8 cellular contexts compared by ENCODE assay signal in genomic region chr1:113928129-113928949, GRCh38. TPM values are rescaled to one million over a fixed set of nuclear protein-coding genes. Genes with fewer than 3 reads are reported as not detected.
DNase-seq lines count a peak whose midpoint lies in the region; ATAC-seq lines count a peak whose summit lies in the region.

No MANE protein-coding gene starts in this region.

- H3K27ac ChIP-seq in naive thymus-derived CD4-positive, alpha-beta T cell (ENCODE audit: low read depth, low read length) = peak overlapping the region; percentile 99

- no peaks in the 10 kb centered on the region for H3K9me3 ChIP-seq in endocrine pancreas (ENCODE audit: control insufficient read depth, low read length)
- no peaks in the 10 kb centered on the region for H3K9me3 ChIP-seq in naive thymus-derived CD4-positive, alpha-beta T cell (ENCODE audit: control insufficient read depth in 2 of 3, low read length in 3 of 3)

- H3K9me3 Mint-ChIP-seq in naive thymus-derived CD4-positive, alpha-beta T cell = no peaks in the 10 kb centered on the region

- POLR2A ChIA-PET in naive thymus-derived CD4-positive, alpha-beta T cell (lab: Charles Lee) = interaction anchor here (0.8 to 14.4 kb wide), 15 partner anchors 8 to 1309 kb away, joined by 3 to 360 read pairs (median 4); partner anchors contain the start of genes AP4B1, DCLRE1B and ST7L

- CTCF ChIA-PET in naive thymus-derived CD4-positive, alpha-beta T cell (lab: Charles Lee) = interaction anchor here (0.6 to 3.7 kb wide), 12 partner anchors 9 to 539 kb away, joined by 3 to 39 read pairs (median 3); partner anchors contain the start of genes AP4B1, DCLRE1B and OLFML3

- H3K9ac ChIP-seq in endocrine pancreas (ENCODE audit: control insufficient read depth, insufficient read depth, low read length) = peak overlapping the region; percentile 97

- peak; percentile 28 for ATAC-seq in GM21717 (IDR thresholded peaks at IDR 0.05; ENCODE audit: unreplicated experiment)
- ATAC-seq in naive thymus-derived CD4-positive, alpha-beta T cell = no peak
- ATAC-seq in GM18870 (IDR thresholded peaks at IDR 0.05; ENCODE audit: unreplicated experiment) = no peak

- H3K36me3 ChIP-seq in endocrine pancreas (ENCODE audit: control insufficient read depth, insufficient read depth, low read length) = no peaks in the 10 kb centered on the region
- H3K36me3 ChIP-seq in naive thymus-derived CD4-positive, alpha-beta T cell (ENCODE audit: control insufficient read depth in 2 of 3, insufficient read depth in 3 of 3, low read length in 3 of 3) = peaks cover 0 to 3% (median 0%) of the 10 kb centered on the region in 3 experiments

- H3K4me3 ChIP-seq in endocrine pancreas (ENCODE audit: control insufficient read depth, insufficient read depth, low read length) = peak overlapping the region; percentile 94
- H3K4me3 ChIP-seq in naive thymus-derived CD4-positive, alpha-beta T cell (ENCODE audit: low read length) = peak overlapping the region; percentile 100

- H3K4me3 Mint-ChIP-seq in naive thymus-derived CD4-positive, alpha-beta T cell = peak overlapping the region; percentile 96 to 100 (median 98)

- H3K4me1 ChIP-seq in endocrine pancreas (ENCODE audit: control insufficient read depth, insufficient read depth, low read length) = peaks cover 15% of the 10 kb centered on the region
- H3K4me1 ChIP-seq in naive thymus-derived CD4-positive, alpha-beta T cell (ENCODE audit: control insufficient read depth in 2 of 2, insufficient read depth in 2 of 2, low read length in 2 of 2) = peaks cover 33 to 38% of the 10 kb centered on the region in 2 donors

- peaks cover 35 to 48% (median 40%) of the 10 kb centered on the region in 7 donors for H3K4me1 Mint-ChIP-seq in naive thymus-derived CD4-positive, alpha-beta T cell

- intact Hi-C loops in naive thymus-derived CD4-positive, alpha-beta T cell (cut with micrococcal nuclease) = loop anchor here in 1 of 2 donors (2.0 to 5.0 kb wide), 5 partner anchors 538 to 1211 kb away; partner anchors contain the start of genes CSDE1, LRIG2, MAGI3 and PPM1J

- H3K27me3 ChIP-seq in endocrine pancreas (ENCODE audit: control insufficient read depth, insufficient read depth, low read length) = no peaks in the 10 kb centered on the region
- H3K27me3 ChIP-seq in naive thymus-derived CD4-positive, alpha-beta T cell (ENCODE audit: control insufficient read depth in 2 of 2, insufficient read depth in 2 of 2, low read length in 2 of 2) = no peaks in the 10 kb centered on the region

- H3K27ac Mint-ChIP-seq in naive thymus-derived CD4-positive, alpha-beta T cell = peak overlapping the region; percentile 93 to 100 (median 100)

- DNase-seq in CD1c-positive myeloid dendritic cell (ENCODE audit: extremely low spot score) = peak; percentile 67
- peak; percentile 39 for DNase-seq in RKO (ENCODE audit: low spot score)
- peak in 1 of 9 donors; percentile 12 for DNase-seq in naive thymus-derived CD4-positive, alpha-beta T cell
- DNase-seq in HuH-7.5 (ENCODE audit: low spot score) = no peak
- no peak for DNase-seq in NCI-H524 treated with DMSO at 0.1 percent for 48 hours (lab: John Stamatoyannopoulos, UW)

- peaks cover 0 to 18% (median 0%) of the 10 kb centered on the region in 5 donors for H3K27me3 Mint-ChIP-seq in naive thymus-derived CD4-positive, alpha-beta T cell

- H3K36me3 Mint-ChIP-seq in naive thymus-derived CD4-positive, alpha-beta T cell = peaks cover 0 to 7% (median 4%) of the 10 kb centered on the region in 5 donors

RNA-seq across cellular contexts. Expression of gene HIPK1, which starts 0.8 kb away (rescaled TPM):
- total RNA-seq in naive thymus-derived CD4-positive, alpha-beta T cell = 100 to 1,000 TPM in 4 of 5 experiments, 10 to 100 TPM in 1; 95.8 to 211 (median 124) TPM
- 10 to 100 TPM; 11.8 to 21.3 TPM for polyA plus RNA-seq in naive thymus-derived CD4-positive, alpha-beta T cell

RNA-seq across cellular contexts. Expression of gene DCLRE1B, which starts 23.2 kb away (rescaled TPM):
- 10 to 100 TPM in 1 of 5 experiments, 1 to 10 TPM in 4; 4.1 to 13.6 (median 6.9) TPM for total RNA-seq in naive thymus-derived CD4-positive, alpha-beta T cell
- polyA plus RNA-seq in naive thymus-derived CD4-positive, alpha-beta T cell = 1 to 10 TPM; 3.7 to 6.8 TPM

RNA-seq across cellular contexts. Expression of gene AP4B1, which starts 23.7 kb away (rescaled TPM):
- total RNA-seq in naive thymus-derived CD4-positive, alpha-beta T cell = 10 to 100 TPM; 50.8 to 75.4 (median 65.0) TPM
- polyA plus RNA-seq in naive thymus-derived CD4-positive, alpha-beta T cell = 10 to 100 TPM; 13.7 to 15.6 TPM

RNA-seq across cellular contexts. Expression of gene BCL2L15, which starts 41.0 kb away (rescaled TPM):
- total RNA-seq in naive thymus-derived CD4-positive, alpha-beta T cell = 1 to 10 TPM; 1.1 to 7.5 (median 1.6) TPM
- polyA plus RNA-seq in naive thymus-derived CD4-positive, alpha-beta T cell = under 1 TPM in 1 of 2 donors, not detected in 1; 0.60 TPM

RNA-seq across cellular contexts. Expression of gene OLFML3, which starts 50.9 kb away (rescaled TPM):
- total RNA-seq in naive thymus-derived CD4-positive, alpha-beta T cell = 1 to 10 TPM in 3 of 5 experiments, under 1 TPM in 2; 0.24 to 1.8 (median 1.1) TPM
- not detected for polyA plus RNA-seq in naive thymus-derived CD4-positive, alpha-beta T cell

Comparison
In these comparisons a context has a peak if more than half of its experiments do, and no peak if none do; other contexts are left out.
1. DNase-seq: peak in CD1c-positive myeloid dendritic cell (single experiment) and RKO (single experiment); none in HuH-7.5 (single experiment) and NCI-H524 treated with DMSO at 0.1 percent for 48 hours (single experiment).